ENCODE assay signal across 7 cellular contexts in the genomic region with DNA sequence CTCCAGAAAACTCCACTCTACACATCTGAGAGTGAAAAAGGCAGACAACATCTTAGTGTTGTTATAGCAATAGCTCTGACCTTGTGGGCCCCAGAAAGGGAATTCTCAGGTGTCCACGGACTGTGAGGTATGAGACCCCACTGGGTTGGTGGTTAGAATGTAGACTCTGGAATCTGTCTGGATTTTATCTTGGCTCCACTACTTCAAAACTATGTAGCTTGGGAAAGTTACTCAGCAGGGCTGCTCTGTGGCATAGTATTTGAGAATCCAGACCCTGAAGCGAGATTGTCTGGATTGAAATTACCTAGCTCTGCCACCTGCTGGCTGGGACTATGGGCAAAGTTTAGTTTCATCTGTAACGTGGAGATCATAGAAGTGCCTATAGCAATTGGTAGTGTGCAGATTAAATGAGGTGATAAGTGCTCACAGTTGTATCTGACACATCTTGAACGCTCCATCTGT. TPM values are rescaled to one million over a fixed set of nuclear protein-coding genes. Genes with fewer than 3 reads are reported as not detected.
DNase-seq lines count a peak whose midpoint lies in the region; ATAC-seq and TF ChIP-seq lines count a peak whose summit lies in the region.

No MANE protein-coding gene starts in this region.

- TF ChIP-seq CTCF in GM12864 (IDR thresholded peaks at IDR 0.05; ENCODE audit: low read depth, low read length, missing control alignments): peak; percentile 72
- TF ChIP-seq CTCF in LNCAP (IDR thresholded peaks at IDR 0.05): peak; percentile 52
- TF ChIP-seq CTCF in fibroblast of the aortic adventitia (IDR thresholded peaks at IDR 0.05; ENCODE audit: insufficient read depth, low read length): peak; percentile 27

- H3K4me3 ChIP-seq in GM12864 (ENCODE audit: low read depth, low read length): no peak overlapping the region
- H3K4me3 ChIP-seq in fibroblast of the aortic adventitia (ENCODE audit: low read depth, low read length): no peak overlapping the region

- DNase-seq in GM12864 (ENCODE audit: low read depth): no peak
- peak; percentile 32 for DNase-seq in activated T-cell treated with anti-CD3 and anti-CD28 coated beads for 24 hours (ENCODE audit: low read depth)
- DNase-seq in fibroblast of the aortic adventitia (ENCODE audit: low read depth): peak; percentile 42
- DNase-seq in stimulated activated CD4-positive, alpha-beta T cell treated with anti-CD3 and anti-CD28 coated beads, Interleukin-15, amount 100 ng/mL, for 24 hours: peak; percentile 46
- no peak for DNase-seq in midbrain (lab: John Stamatoyannopoulos, UW)

- no peak for ATAC-seq in HG03280 (IDR thresholded peaks at IDR 0.05; ENCODE audit: unreplicated experiment)

RNA-seq across cellular contexts. Expression of a gene that starts 25.8 kb away (rescaled TPM):
- 16.0 and 25.3 TPM in 2 replicates for total RNA-seq in fibroblast of the aortic adventitia (ENCODE audit: low replicate concordance)

Comparison
In these comparisons a context has a peak if more than half of its experiments do, and no peak if none do; other contexts are left out.
1. DNase-seq: peak in activated T-cell treated with anti-CD3 and anti-CD28 coated beads for 24 hours (single experiment), fibroblast of the aortic adventitia (single experiment) and stimulated activated CD4-positive, alpha-beta T cell treated with anti-CD3 and anti-CD28 coated beads, Interleukin-15, amount 100 ng/mL, for 24 hours (single experiment); none in GM12864 (single experiment) and midbrain (single experiment).
2. Peak in every context shown above with its lines, with median percentiles within 50 percentile points of each other: CTCF ChIP-seq.